ENCODE assay signal across 20 cellular contexts in genomic region chr22:31327786-31328544, GRCh38. TPM values are rescaled to one million over a fixed set of nuclear protein-coding genes. Genes with fewer than 3 reads are reported as not detected.
A peak's percentile ranks its signal among the peaks of the same experiment; 100 is the strongest.
DNase-seq lines count a peak whose midpoint lies in the region; ATAC-seq, FAIRE-seq and TF ChIP-seq lines count a peak whose summit lies in the region.
"Had no signal": no experiment of that assay in that cellular context is flagged by ENCODE, and none has a peak within 500 bp of the region (broad histone marks: within the 10 kb centered on the region; RNA-seq: fewer than 3 reads in every experiment).

No MANE protein-coding gene starts in this region.

- H3K36me3 Mint-ChIP-seq in astrocyte (ENCODE audit: low read depth, unreplicated experiment): peaks cover 44% of the 10 kb centered on the region
- H3K36me3 Mint-ChIP-seq in activated CD8-positive, alpha-beta T cell treated with anti-CD3 and anti-CD28 coated beads, Interleukin-2, amount 10 ng/mL, durations not matched to agents 7 days and 5 days (ENCODE audit: low read depth): peaks cover 68% of the 10 kb centered on the region

- no peak overlapping the region for H3K9ac ChIP-seq in astrocyte (ENCODE audit: low read length)
- H3K9ac ChIP-seq in mesenchymal stem cell (ENCODE audit: low read length): no peak overlapping the region

- no peak for ATAC-seq in activated CD8-positive, alpha-beta T cell treated with anti-CD3 and anti-CD28 coated beads, Interleukin-2, amount 10 ng/mL, durations not matched to agents 7 days and 5 days

- no peak overlapping the region for H4K91ac ChIP-seq in mesenchymal stem cell (ENCODE audit: low read length)

- no peak overlapping the region for H3K4ac ChIP-seq in mesenchymal stem cell (ENCODE audit: low read depth in 1 of 2, low read length in 2 of 2)

- H4K8ac ChIP-seq in mesenchymal stem cell (ENCODE audit: low read length): no peak overlapping the region

- peak overlapping the region; percentile 14 for H3K27ac Mint-ChIP-seq in astrocyte (ENCODE audit: unreplicated experiment)
- H3K27ac Mint-ChIP-seq in activated CD8-positive, alpha-beta T cell treated with anti-CD3 and anti-CD28 coated beads, Interleukin-2, amount 10 ng/mL, durations not matched to agents 7 days and 5 days: no peak overlapping the region

- H3K9me3 Mint-ChIP-seq in astrocyte (ENCODE audit: unreplicated experiment): no peaks in the 10 kb centered on the region
- H3K9me3 Mint-ChIP-seq in activated CD8-positive, alpha-beta T cell treated with anti-CD3 and anti-CD28 coated beads, Interleukin-2, amount 10 ng/mL, durations not matched to agents 7 days and 5 days (ENCODE audit: insufficient read depth): no peaks in the 10 kb centered on the region

- no peak overlapping the region for H2BK15ac ChIP-seq in mesenchymal stem cell (ENCODE audit: low read depth, poor library complexity, severe bottlenecking)

- peaks cover 24% of the 10 kb centered on the region for H4K20me1 ChIP-seq in astrocyte (ENCODE audit: insufficient read depth, low read length)

- H3K14ac ChIP-seq in mesenchymal stem cell (ENCODE audit: low read length in 2 of 2): no peak overlapping the region

- H2AK5ac ChIP-seq in mesenchymal stem cell (ENCODE audit: low read length, severe bottlenecking): no peak overlapping the region

- no peak overlapping the region for H3K4me2 ChIP-seq in astrocyte (ENCODE audit: low read length)
- no peak overlapping the region for H3K4me2 ChIP-seq in mesenchymal stem cell (ENCODE audit: low read length, poor library complexity, severe bottlenecking)

- no peak overlapping the region for H2BK5ac ChIP-seq in mesenchymal stem cell (ENCODE audit: low read depth, low read length, poor library complexity, severe bottlenecking)

- no peak overlapping the region for H2AFZ ChIP-seq in astrocyte (ENCODE audit: low read depth, low read length)
- H2AFZ ChIP-seq in mesenchymal stem cell (ENCODE audit: low read depth, low read length): no peak overlapping the region

- H3K4me3 ChIP-seq in astrocyte (ENCODE audit: insufficient read depth, low read depth, low read length): no peak overlapping the region
- H3K4me3 ChIP-seq in mesenchymal stem cell (ENCODE audit: insufficient read depth in 1 of 2, low read depth in 1 of 2, low read length in 2 of 2): no peak overlapping the region
- H3K4me3 ChIP-seq: breast epithelium, dorsolateral prefrontal cortex, heart left ventricle had no signal

- no peak overlapping the region for H3K23ac ChIP-seq in mesenchymal stem cell (ENCODE audit: low read length in 2 of 2)

- no peak for FAIRE-seq in astrocyte (lab: Jason Lieb, UNC)

- no peak for TF ChIP-seq CTCF in astrocyte (IDR thresholded peaks at IDR 0.05; ENCODE audit: insufficient read depth, low read depth, low read length)

- peaks cover 20% of the 10 kb centered on the region for H3K79me1 ChIP-seq in mesenchymal stem cell (replicated peaks; ENCODE audit: low read length, poor library complexity, severe bottlenecking)

- H3K4me3 Mint-ChIP-seq in astrocyte (ENCODE audit: unreplicated experiment): no peak overlapping the region
- no peak overlapping the region for H3K4me3 Mint-ChIP-seq in activated CD8-positive, alpha-beta T cell treated with anti-CD3 and anti-CD28 coated beads, Interleukin-2, amount 10 ng/mL, durations not matched to agents 7 days and 5 days

- no peak overlapping the region for H2BK120ac ChIP-seq in mesenchymal stem cell (ENCODE audit: low read depth, low read length)

- H2BK12ac ChIP-seq in mesenchymal stem cell (ENCODE audit: low read length in 2 of 2): no peak overlapping the region

- peaks cover 25% of the 10 kb centered on the region for H3K4me1 Mint-ChIP-seq in astrocyte (ENCODE audit: low read depth, unreplicated experiment)
- peaks cover 22% of the 10 kb centered on the region for H3K4me1 Mint-ChIP-seq in activated CD8-positive, alpha-beta T cell treated with anti-CD3 and anti-CD28 coated beads, Interleukin-2, amount 10 ng/mL, durations not matched to agents 7 days and 5 days (ENCODE audit: low read depth)

- in situ Hi-C loops in Caki2 (cut with HindIII; ENCODE audit: low pct_unique_long_range_greater_than_20kb, low sequenced_read_pairs): no loop called here

- H3K79me2 ChIP-seq in astrocyte (ENCODE audit: insufficient read depth, low read length): no peaks in the 10 kb centered on the region

- no peaks in the 10 kb centered on the region for H3K27me3 ChIP-seq in astrocyte (ENCODE audit: insufficient read depth, low read length)
- no peaks in the 10 kb centered on the region for H3K27me3 ChIP-seq in mesenchymal stem cell (ENCODE audit: control insufficient read depth in 1 of 2, insufficient read depth in 1 of 2, low read length in 2 of 2)
- H3K27me3 ChIP-seq: breast epithelium, dorsolateral prefrontal cortex, heart left ventricle, neutrophil had no signal

- no peak overlapping the region for H3K18ac ChIP-seq in mesenchymal stem cell (ENCODE audit: low read depth in 1 of 2, low read length in 2 of 2)

- CTCF ChIA-PET in activated CD8-positive, alpha-beta T cell treated with anti-CD3 and anti-CD28 coated beads, Interleukin-2, amount 10 ng/mL, durations not matched to agents 7 days and 5 days (lab: Charles Lee): interaction anchor here (1.7 kb wide), 1 partner anchor 15 kb away, joined by 6 read pairs; no protein-coding TSS in a partner anchor

- H3K27ac ChIP-seq in astrocyte (ENCODE audit: low read depth, low read length): no peak overlapping the region
- peak overlapping the region; percentile 48 for H3K27ac ChIP-seq in mesenchymal stem cell (ENCODE audit: low read length, poor library complexity, severe bottlenecking)
- H3K27ac ChIP-seq: heart left ventricle, neutrophil had no signal

- no peaks in the 10 kb centered on the region for H3K27me3 Mint-ChIP-seq in astrocyte (ENCODE audit: low read depth, unreplicated experiment)
- H3K27me3 Mint-ChIP-seq in activated CD8-positive, alpha-beta T cell treated with anti-CD3 and anti-CD28 coated beads, Interleukin-2, amount 10 ng/mL, durations not matched to agents 7 days and 5 days (ENCODE audit: low read depth): no peaks in the 10 kb centered on the region

- WGBS in mesenchymal stem cell: 87% methylated on average over 9 of the region's 9 CpGs

- H3K36me3 ChIP-seq in astrocyte (ENCODE audit: insufficient read depth, low read length): peaks cover 7% of the 10 kb centered on the region
- peaks cover 51 to 53% of the 10 kb centered on the region in 2 experiments for H3K36me3 ChIP-seq in mesenchymal stem cell (ENCODE audit: control insufficient read depth in 1 of 2, insufficient read depth in 2 of 2, low read depth in 1 of 2, low read length in 2 of 2)
- H3K36me3 ChIP-seq: breast epithelium had no signal

- H3K4me1 ChIP-seq in astrocyte (ENCODE audit: insufficient read depth, low read length) (no peaks in the 10 kb centered on the region), mesenchymal stem cell (ENCODE audit: control insufficient read depth, insufficient read depth, low read depth, low read length) (peaks cover 22% of the 10 kb centered on the region)
- H3K4me1 ChIP-seq: breast epithelium, heart left ventricle had no signal

- POLR2A ChIA-PET in activated CD8-positive, alpha-beta T cell treated with anti-CD3 and anti-CD28 coated beads, Interleukin-2, amount 10 ng/mL, durations not matched to agents 7 days and 5 days (lab: Charles Lee): no interaction called here

- DNase-seq in A172 (ENCODE audit: low spot score) (peak; percentile 57), Caki2 (ENCODE audit: low read depth) (peak; percentile 11), astrocyte (ENCODE audit: low read depth) (no peak), mesenchymal stem cell (no peak), NCI-H345 (lab: John Stamatoyannopoulos, UW) (no peak), NCI-H446 (lab: John Stamatoyannopoulos, UW) (no peak)
- DNase-seq in activated CD8-positive, alpha-beta T cell treated with anti-CD3 and anti-CD28 coated beads, Interleukin-2, amount 10 ng/mL, durations not matched to agents 7 days and 5 days: no peak
- DNase-seq: activated CD8-positive, alpha-beta memory T cell treated with anti-CD3 and anti-CD28 coated beads, Interleukin-2, amount 50 U/mL, for 4 hours; activated naive CD4-positive, alpha-beta T cell treated with Interleukin-2 at 50 U/mL for 16 hours; AML-193; heart left ventricle; midbrain; MV-4-11; NCI-H2029 treated with DMSO at 0.1 percent for 48 hours; NCI-H510A treated with DMSO at 0.1 percent for 48 hours; SHP77; stimulated activated CD4-positive, alpha-beta T cell treated with anti-CD3 and anti-CD28 coated beads, Interleukin-4, amount 100 ng/mL, for 24 hours had no signal

- H3K9me3 ChIP-seq in astrocyte (ENCODE audit: insufficient read depth, low read depth, low read length): no peaks in the 10 kb centered on the region
- no peaks in the 10 kb centered on the region for H3K9me3 ChIP-seq in mesenchymal stem cell (ENCODE audit: control insufficient read depth, low read length)
- H3K9me3 ChIP-seq: breast epithelium, heart left ventricle, neutrophil had no signal

RNA-seq across cellular contexts. Expression of gene PATZ1, which starts 18.2 kb away (rescaled TPM):
- 1.1 and 3.0 TPM in 2 replicates for total RNA-seq in A172 (2014; rRNA removed; shearing (Covaris generic))
- 23.7 and 27.4 TPM in 2 replicates for total RNA-seq in Caki2 (2014; rRNA removed; shearing (Covaris generic); ENCODE audit: low replicate concordance)
- total RNA-seq in astrocyte: 20.1 and 24.0 TPM in 2 replicates
- polyA plus RNA-seq in mesenchymal stem cell (2013, experiment 1 of 2): 10.3 TPM
- polyA plus RNA-seq in mesenchymal stem cell (2013, experiment 2 of 2): 10.6 TPM
- 10 to 100 TPM; 31.0 to 31.6 TPM for total RNA-seq in activated CD8-positive, alpha-beta T cell treated with anti-CD3 and anti-CD28 coated beads, Interleukin-2, amount 10 ng/mL, durations not matched to agents 7 days and 5 days

RNA-seq across cellular contexts. Expression of gene PIK3IP1, which starts 35.7 kb away (rescaled TPM):
- total RNA-seq in A172 (2014; rRNA removed; shearing (Covaris generic)): 2.7 and 6.8 TPM in 2 replicates
- total RNA-seq in Caki2 (2014; rRNA removed; shearing (Covaris generic); ENCODE audit: low replicate concordance): 2.2 and 6.5 TPM in 2 replicates
- total RNA-seq in astrocyte: 21.4 and 22.3 TPM in 2 replicates
- 28.6 TPM for polyA plus RNA-seq in mesenchymal stem cell (2013, experiment 1 of 2)
- polyA plus RNA-seq in mesenchymal stem cell (2013, experiment 2 of 2): 29.9 TPM
- total RNA-seq in activated CD8-positive, alpha-beta T cell treated with anti-CD3 and anti-CD28 coated beads, Interleukin-2, amount 10 ng/mL, durations not matched to agents 7 days and 5 days: 10 to 100 TPM; 13.2 to 16.1 TPM

Comparison
In these comparisons a context has a peak if more than half of its experiments do, and no peak if none do; other contexts are left out.
1. DNase-seq: peak in A172 (single experiment) and Caki2 (single experiment); none in astrocyte (single experiment), mesenchymal stem cell (single experiment), NCI-H345 (single experiment), NCI-H446 (0 of 2) and activated CD8-positive, alpha-beta T cell treated with anti-CD3 and anti-CD28 coated beads, Interleukin-2, amount 10 ng/mL, durations not matched to agents 7 days and 5 days (single experiment).